Comparison of ENCODE assay signal across 15 cellular contexts in the genomic region with DNA sequence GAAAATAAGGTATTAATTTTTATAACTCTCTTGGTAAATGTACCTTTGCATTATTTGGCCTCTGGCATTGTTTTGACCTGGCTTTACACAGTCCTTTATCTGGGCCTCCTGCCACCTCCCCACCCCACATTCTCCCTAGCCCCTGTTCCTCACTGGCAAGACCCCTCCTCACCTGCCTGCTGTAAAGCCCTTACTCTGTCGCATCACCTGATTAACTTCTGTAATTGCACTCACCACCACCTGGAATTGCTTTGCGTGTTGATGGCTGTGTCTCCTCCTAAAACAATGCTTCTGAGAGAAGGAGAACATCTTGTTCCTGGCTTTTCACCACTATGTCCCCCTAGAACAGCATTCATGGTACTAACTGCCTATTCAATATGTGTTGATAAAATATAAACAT.
"Had no signal": no experiment of that assay in that cellular context is flagged by ENCODE, and none has a peak within 500 bp of the region (broad histone marks: within the 10 kb centered on the region; RNA-seq: fewer than 3 reads in every experiment).

No MANE protein-coding gene starts in this region.

- H3K27ac Mint-ChIP-seq: activated CD4-positive, alpha-beta memory T cell treated with anti-CD3 and anti-CD28 coated beads for 36 hours; memory B cell; natural killer cell treated with Interleukin-12 subunit alpha and Interleukin-12 subunit beta and Interleukin-15 and Interleukin-18, amount 100 ng/mL, for 72 hours; stimulated activated effector memory CD8-positive, alpha-beta T cell treated with anti-CD3 and anti-CD28 coated beads, Interleukin-12 subunit alpha, Interleukin-12 subunit beta, amount 100 ng/mL, for 72 hours had no signal

- H3K27me3 ChIP-seq: ascending aorta, transverse colon had no signal

- H3K4me3 Mint-ChIP-seq: activated CD4-positive, alpha-beta memory T cell treated with anti-CD3 and anti-CD28 coated beads for 36 hours; memory B cell; natural killer cell treated with Interleukin-12 subunit alpha and Interleukin-12 subunit beta and Interleukin-15 and Interleukin-18, amount 100 ng/mL, for 72 hours; stimulated activated effector memory CD8-positive, alpha-beta T cell treated with anti-CD3 and anti-CD28 coated beads, Interleukin-12 subunit alpha, Interleukin-12 subunit beta, amount 100 ng/mL, for 72 hours had no signal

- H3K27me3 Mint-ChIP-seq: activated CD4-positive, alpha-beta memory T cell treated with anti-CD3 and anti-CD28 coated beads for 36 hours; memory B cell had no signal

- DNase-seq: activated CD4-positive, alpha-beta memory T cell treated with anti-CD3 and anti-CD28 coated beads for 36 hours; activated effector memory CD4-positive, alpha-beta T cell treated with anti-CD3 and anti-CD28 coated beads, Interleukin-2, amount 50 U/mL, for 16 hours; activated T-cell treated with anti-CD3 and anti-CD28 coated beads, Interleukin-2, amount 50 U/mL, for 4 hours; foreskin fibroblast; hypothalamus; kidney glomerular epithelial cell; left ventricle myocardium superior; occipital lobe; T-helper 1 cell; transverse colon had no signal

- H3K27ac ChIP-seq: ascending aorta, transverse colon had no signal

- FAIRE-seq: endothelial cell of umbilical vein had no signal

- ATAC-seq: activated T-cell treated with anti-CD3 and anti-CD28 coated beads, Interleukin-2, amount 50 U/mL, for 4 hours; left ventricle myocardium superior; natural killer cell treated with Interleukin-12 subunit alpha and Interleukin-12 subunit beta and Interleukin-15 and Interleukin-18, amount 100 ng/mL, for 72 hours; stimulated activated effector memory CD8-positive, alpha-beta T cell treated with anti-CD3 and anti-CD28 coated beads, Interleukin-12 subunit alpha, Interleukin-12 subunit beta, amount 100 ng/mL, for 72 hours had no signal

- H3K4me3 ChIP-seq: ascending aorta, transverse colon had no signal

- H3K36me3 ChIP-seq: ascending aorta, transverse colon had no signal
